Comparison of ENCODE assay signal across 10 cellular contexts in the genomic region with DNA sequence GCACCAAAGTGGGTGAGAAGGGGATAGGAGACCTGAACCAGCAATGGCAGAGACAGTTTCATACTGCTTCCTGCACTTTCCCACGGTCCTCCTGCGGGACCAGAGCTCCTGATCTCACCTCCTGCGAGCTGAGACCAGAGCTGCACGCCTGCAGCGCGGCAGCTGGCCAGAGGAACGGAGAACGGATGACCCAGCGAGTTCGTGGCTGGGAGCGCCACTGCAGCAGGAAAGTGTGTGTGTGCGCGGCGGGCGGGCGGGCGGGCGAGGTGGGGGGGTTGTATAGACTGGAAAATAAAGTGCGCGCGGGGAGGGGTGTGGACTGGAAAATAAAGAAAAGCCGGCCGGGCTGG. TPM values are rescaled to one million over a fixed set of nuclear protein-coding genes. Genes with fewer than 3 reads are reported as not detected.
A peak's percentile ranks its signal among the peaks of the same experiment; 100 is the strongest.
DNase-seq lines count a peak whose midpoint lies in the region; ATAC-seq and TF ChIP-seq lines count a peak whose summit lies in the region.
"Had no signal": no experiment of that assay in that cellular context is flagged by ENCODE, and none has a peak within 500 bp of the region (broad histone marks: within the 10 kb centered on the region; RNA-seq: fewer than 3 reads in every experiment).

No MANE protein-coding gene starts in this region.

- H3K4me1 ChIP-seq in Panc1 (ENCODE audit: control insufficient read depth, insufficient read depth, low read length) (no peaks in the 10 kb centered on the region), heart left ventricle (peaks cover 0 to 4% (median 0%) of the 10 kb centered on the region in 12 donors), prostate gland (replicated peaks) (no peaks in the 10 kb centered on the region)
- H3K4me1 ChIP-seq: colonic mucosa, SJCRH30 had no signal

- no peak overlapping the region; the same call in 1 of the 2 replicates for H3K4me3 ChIP-seq in GM06990 (replicated peaks; ENCODE audit: low read depth, low read length)
- peak overlapping the region; percentile 43 to 62 for H3K4me3 ChIP-seq in Panc1 (ENCODE audit: low read depth in 2 of 2, low read length in 2 of 2)
- peak overlapping the region in 11 of 12 donors; percentile 18 to 54 (median 47) for H3K4me3 ChIP-seq in heart left ventricle
- peak overlapping the region; percentile 21 to 31 for H3K4me3 ChIP-seq in prostate gland
- H3K4me3 ChIP-seq: colonic mucosa, SJCRH30 had no signal

- POLR2A ChIA-PET in Panc1 (lab: Charles Lee), result no interaction called here

- CTCF ChIA-PET in Panc1 (lab: Charles Lee), result no interaction called here

- no peaks in the 10 kb centered on the region for H3K9me3 ChIP-seq in Panc1 (ENCODE audit: control insufficient read depth, insufficient read depth, low read depth, low read length)
- peaks cover 0 to 3% (median 0%) of the 10 kb centered on the region in 12 donors for H3K9me3 ChIP-seq in heart left ventricle
- H3K9me3 ChIP-seq in prostate gland, result no peaks in the 10 kb centered on the region
- H3K9me3 ChIP-seq: colonic mucosa, SJCRH30 had no signal

- WGBS in heart left ventricle, 4 donors, result 1 to 32% (median 14%) methylated on average over 23 of the region's 23 CpGs
- 0% methylated on average over 4 of the region's 23 CpGs for WGBS in prostate gland

- H3K27me3 ChIP-seq in GM06990 (replicated peaks; ENCODE audit: control insufficient read depth, insufficient read depth, low read length), result no peaks in the 10 kb centered on the region; the same call in 1 of the 2 replicates
- H3K27me3 ChIP-seq in Panc1 (ENCODE audit: control insufficient read depth, insufficient read depth, low read length), result peaks cover 10% of the 10 kb centered on the region
- peaks cover 0 to 21% (median 0%) of the 10 kb centered on the region in 9 donors for H3K27me3 ChIP-seq in heart left ventricle
- no peaks in the 10 kb centered on the region for H3K27me3 ChIP-seq in prostate gland (replicated peaks; ENCODE audit: insufficient read depth)
- H3K27me3 ChIP-seq: colonic mucosa, SJCRH30 had no signal

- in situ Hi-C loops in Panc1 (cut with HindIII; ENCODE audit: low pct_unique_long_range_greater_than_20kb, low sequenced_read_pairs), result no loop called here

- BruUV-seq in Panc1 (replicated peaks; lab: Mats Ljungman, UMichigan), result no TSS peak

- H3K36me3 ChIP-seq in GM06990 (ENCODE audit: control insufficient read depth, insufficient read depth, low read length) (no peaks in the 10 kb centered on the region), Panc1 (ENCODE audit: control insufficient read depth, insufficient read depth, low read length) (no peaks in the 10 kb centered on the region), heart left ventricle (no peaks in the 10 kb centered on the region), prostate gland (no peaks in the 10 kb centered on the region)
- H3K36me3 ChIP-seq: colonic mucosa, SJCRH30 had no signal

- TF ChIP-seq POLR2A in heart left ventricle (IDR thresholded peaks at IDR 0.05) (no peak), prostate gland (IDR thresholded peaks at IDR 0.05) (no peak)

- peak; percentile 5 for DNase-seq in GM06990 (ENCODE audit: extremely low read depth, insufficient read length)
- no peak for DNase-seq in Panc1 (ENCODE audit: low read depth, low spot score)
- DNase-seq in heart left ventricle, result no peak
- no peak for DNase-seq in prostate gland (ENCODE audit: low spot score)
- DNase-seq in GOT3 (lab: John Stamatoyannopoulos, UW), result no peak
- DNase-seq in SKM-1 treated with dmso at 0.1 percent for 144 hours (lab: John Stamatoyannopoulos, UW; ENCODE audit: unreplicated experiment), result no peak
- no peak for DNase-seq in activated CD4-positive, CD25-positive, alpha-beta regulatory T cell treated with anti-CD3 and anti-CD28 coated beads, Interleukin-2, amount 50 U/mL, for 72 hours
- DNase-seq: colonic mucosa, SJCRH30 had no signal

- intact Hi-C loops in Panc1 (cut with micrococcal nuclease; ENCODE audit: unreplicated experiment) (no loop called here), heart left ventricle (cut with DNase I) (no loop called here), prostate gland (cut with DNase I) (no loop called here)

- H3K27ac ChIP-seq in Panc1 (ENCODE audit: low read length), result no peak overlapping the region
- no peak overlapping the region for H3K27ac ChIP-seq in heart left ventricle
- H3K27ac ChIP-seq in prostate gland, result no peak overlapping the region
- H3K27ac ChIP-seq: colonic mucosa, SJCRH30 had no signal

- TF ChIP-seq CTCF in GM06990 (IDR thresholded peaks at IDR 0.05; ENCODE audit: insufficient read depth, low read length, poor library complexity, severe bottlenecking) (no peak), Panc1 (IDR thresholded peaks at IDR 0.05) (no peak), heart left ventricle (IDR thresholded peaks at IDR 0.05) (no peak), prostate gland (IDR thresholded peaks at IDR 0.05) (no peak)

- ATAC-seq in Panc1, result peak; percentile 44
- peak in 3 of 4 donors; percentile 34 to 44 (median 39) for ATAC-seq in heart left ventricle
- no peak for ATAC-seq in activated CD4-positive, CD25-positive, alpha-beta regulatory T cell treated with anti-CD3 and anti-CD28 coated beads, Interleukin-2, amount 50 U/mL, for 24 hours

RNA-seq across cellular contexts. Expression of a gene that starts 16.5 kb away (rescaled TPM):
- total RNA-seq in Panc1 (2021; ENCODE audit: unreplicated experiment), result 0.31 TPM
- polyA plus RNA-seq in Panc1 (2012; ENCODE audit: insufficient read length), result not detected
- total RNA-seq in heart left ventricle, result under 1 TPM in 8 of 9 donors, not detected in 1; 0.09 to 0.96 (median 0.29) TPM
- polyA plus RNA-seq in heart left ventricle, result 1 to 10 TPM in 1 of 2 donors, under 1 TPM in 1; 0.03 to 1.1 TPM
- 10 to 100 TPM in 1 of 2 donors, under 1 TPM in 1; 0.32 to 27.9 TPM for total RNA-seq in prostate gland
- total RNA-seq: colonic mucosa had no signal

Comparison
In these comparisons a context has a peak if more than half of its experiments do, and no peak if none do; other contexts are left out.
1. ATAC-seq: peak in Panc1 (single experiment) and heart left ventricle (3 of 4); none in activated CD4-positive, CD25-positive, alpha-beta regulatory T cell treated with anti-CD3 and anti-CD28 coated beads, Interleukin-2, amount 50 U/mL, for 24 hours (0 of 2).